ENCODE assay signal across 11 cellular contexts in genomic region chr17:77810536-77810935, GRCh38.
DNase-seq lines count a peak whose midpoint lies in the region; ATAC-seq and TF ChIP-seq lines count a peak whose summit lies in the region.
"Had no signal": no experiment of that assay in that cellular context is flagged by ENCODE, and none has a peak within 500 bp of the region (broad histone marks: within the 10 kb centered on the region; RNA-seq: fewer than 3 reads in every experiment).

No MANE protein-coding gene starts in this region.

- TF ChIP-seq CTCF in cardiac fibroblast (IDR thresholded peaks at IDR 0.05; ENCODE audit: low read depth, low read length) (no peak), upper lobe of right lung (IDR thresholded peaks at IDR 0.05) (no peak)

- intact Hi-C loops in right cardiac atrium (cut with DNase I), result no loop called here
- intact Hi-C loops in upper lobe of right lung (cut with DNase I), result no loop called here

- ATAC-seq in right cardiac atrium (peak; percentile 81 to 87), upper lobe of right lung (peak; percentile 36), HG03095 (IDR thresholded peaks at IDR 0.05; ENCODE audit: unreplicated experiment) (no peak)
- ATAC-seq: stimulated activated memory B cell treated with anti-CD40 and anti-IgM and Interleukin-4, amounts not matched to agents 10 μg/mL and 1 μg/mL and 100 μg/mL, for 72 hours had no signal

- H3K4me1 ChIP-seq in HUES64 (ENCODE audit: insufficient read depth, low read length) (peaks cover 16% of the 10 kb centered on the region; the same call in 1 of the 2 replicates), right cardiac atrium (ENCODE audit: control insufficient read depth, insufficient read depth, low read length) (peaks cover 17% of the 10 kb centered on the region), upper lobe of right lung (no peaks in the 10 kb centered on the region)

- H3K9ac ChIP-seq in HUES64 (ENCODE audit: low read depth, low read length), result no peak overlapping the region

- peak overlapping the region; percentile 36; the same call in 1 of the 2 replicates for H3K27ac ChIP-seq in HUES64 (ENCODE audit: low read depth, low read length)
- peak overlapping the region; percentile 55 for H3K27ac ChIP-seq in right cardiac atrium (ENCODE audit: low read length)
- no peak overlapping the region for H3K27ac ChIP-seq in upper lobe of right lung

- H3K27me3 ChIP-seq in HUES64 (ENCODE audit: insufficient read depth, low read length), result no peaks in the 10 kb centered on the region
- no peaks in the 10 kb centered on the region for H3K27me3 ChIP-seq in right cardiac atrium (ENCODE audit: control insufficient read depth, insufficient read depth)
- H3K27me3 ChIP-seq in upper lobe of right lung, result no peaks in the 10 kb centered on the region

- H3K4me3 ChIP-seq in HUES64 (ENCODE audit: low read length), result no peak overlapping the region
- no peak overlapping the region for H3K4me3 ChIP-seq in cardiac fibroblast (replicated peaks in 1 of 2; ENCODE audit: low read depth in 2 of 2, low read length in 2 of 2)
- H3K4me3 ChIP-seq in right cardiac atrium (ENCODE audit: low read length), result no peak overlapping the region
- no peak overlapping the region for H3K4me3 ChIP-seq in upper lobe of right lung
- H3K4me3 ChIP-seq: smooth muscle cell had no signal

- DNase-seq in cardiac fibroblast (ENCODE audit: low read depth in 2 of 2) (peak; percentile 76 to 89), right cardiac atrium (peak; percentile 60 to 75 (median 69)), upper lobe of right lung (no peak)
- DNase-seq in activated T-cell treated with anti-CD3 and anti-CD28 coated beads, Interleukin-2, amount 50 U/mL, for 1 hour, result no peak
- no peak for DNase-seq in activated CD4-positive, alpha-beta T cell treated with anti-CD3 and anti-CD28 coated beads for 48 hours
- DNase-seq: amniotic stem cell, NCI-H1417 treated with DMSO at 0.1 percent for 48 hours had no signal

- no peaks in the 10 kb centered on the region for H3K9me3 ChIP-seq in HUES64 (ENCODE audit: insufficient read depth, low read depth, low read length)
- H3K9me3 ChIP-seq in right cardiac atrium (ENCODE audit: control insufficient read depth, low read length), result no peaks in the 10 kb centered on the region
- no peaks in the 10 kb centered on the region for H3K9me3 ChIP-seq in upper lobe of right lung

- no peaks in the 10 kb centered on the region for H3K36me3 ChIP-seq in HUES64 (ENCODE audit: insufficient read depth, low read length)
- no peaks in the 10 kb centered on the region for H3K36me3 ChIP-seq in upper lobe of right lung

- 46% methylated on average over 1 of the region's 1 CpG for WGBS in HUES64
- 18% methylated on average over 1 of the region's 1 CpG for WGBS in right cardiac atrium

Comparison
In these comparisons a context has a peak if more than half of its experiments do, and no peak if none do; other contexts are left out.
1. DNase-seq: peak in cardiac fibroblast (2 of 2) and right cardiac atrium (3 of 3); none in upper lobe of right lung (single experiment), activated T-cell treated with anti-CD3 and anti-CD28 coated beads, Interleukin-2, amount 50 U/mL, for 1 hour (single experiment) and activated CD4-positive, alpha-beta T cell treated with anti-CD3 and anti-CD28 coated beads for 48 hours (single experiment).